ENCODE assay signal across 13 cellular contexts in the genomic region with DNA sequence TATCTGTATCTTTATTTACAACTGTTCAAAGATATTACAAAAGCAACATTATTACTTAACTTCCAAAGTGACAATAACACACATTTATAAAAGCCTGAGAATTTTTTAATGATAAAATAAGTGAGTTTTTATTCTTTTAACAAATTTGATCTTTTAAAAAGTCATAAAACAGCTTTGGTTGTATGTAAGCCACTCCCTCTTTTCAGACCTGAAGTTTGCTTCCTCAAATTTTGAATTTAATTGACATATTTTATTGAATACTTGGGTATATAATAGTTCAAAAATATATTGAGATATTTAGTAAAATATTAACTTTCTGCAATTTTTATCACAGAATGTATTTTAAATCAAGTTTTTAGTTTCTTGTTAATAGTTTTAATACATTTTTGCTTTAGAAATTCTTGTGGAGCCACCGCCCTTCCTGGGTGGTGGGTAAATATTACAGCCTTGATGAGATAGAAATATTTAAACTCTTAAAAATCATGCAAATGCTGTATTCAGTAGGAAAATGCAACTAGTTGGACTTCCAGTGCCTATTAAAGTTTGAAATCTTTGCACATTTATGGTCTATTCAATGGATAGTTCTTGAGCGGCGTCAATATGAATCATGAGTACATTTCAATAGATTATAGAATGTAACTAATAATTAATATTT. TPM values are rescaled to one million over a fixed set of nuclear protein-coding genes. Genes with fewer than 3 reads are reported as not detected.
A peak's percentile ranks its signal among the peaks of the same experiment; 100 is the strongest.
DNase-seq lines count a peak whose midpoint lies in the region; ATAC-seq and TF ChIP-seq lines count a peak whose summit lies in the region.
"Had no signal": no experiment of that assay in that cellular context is flagged by ENCODE, and none has a peak within 500 bp of the region (broad histone marks: within the 10 kb centered on the region; RNA-seq: fewer than 3 reads in every experiment).

No MANE protein-coding gene starts in this region.

- peaks cover 24 to 43% (median 30%) of the 10 kb centered on the region in 4 donors for H3K4me1 Mint-ChIP-seq in CD4-positive, CD25-positive, alpha-beta regulatory T cell
- peaks cover 44% of the 10 kb centered on the region for H3K4me1 Mint-ChIP-seq in activated CD4-positive, alpha-beta memory T cell treated with anti-CD3 and anti-CD28 coated beads for 36 hours (ENCODE audit: low read depth)
- no peaks in the 10 kb centered on the region for H3K4me1 Mint-ChIP-seq in progenitor cell of endocrine pancreas (ENCODE audit: low read depth)

- H3K9ac ChIP-seq in mucosa of rectum (ENCODE audit: low read depth in 1 of 2, low read length in 2 of 2): peak overlapping the region in 1 of 2 donors; percentile 63

- TF ChIP-seq CTCF in HL-60 (IDR thresholded peaks at IDR 0.05; ENCODE audit: insufficient read depth, low read length): no peak
- no peak for TF ChIP-seq CTCF in sigmoid colon (IDR thresholded peaks at IDR 0.05)
- no peak for TF ChIP-seq CTCF in progenitor cell of endocrine pancreas (IDR thresholded peaks at IDR 0.05; ENCODE audit: unreplicated experiment)
- TF ChIP-seq CTCF in body of pancreas (IDR thresholded peaks at IDR 0.05): no peak

- H3K36me3 Mint-ChIP-seq in CD4-positive, CD25-positive, alpha-beta regulatory T cell: peaks cover 34% of the 10 kb centered on the region
- H3K36me3 Mint-ChIP-seq in activated CD4-positive, alpha-beta memory T cell treated with anti-CD3 and anti-CD28 coated beads for 36 hours: peaks cover 40% of the 10 kb centered on the region
- no peaks in the 10 kb centered on the region for H3K36me3 Mint-ChIP-seq in progenitor cell of endocrine pancreas (ENCODE audit: insufficient read depth)

- POLR2A ChIA-PET in activated CD4-positive, alpha-beta memory T cell treated with anti-CD3 and anti-CD28 coated beads for 36 hours (lab: Charles Lee): interaction anchor here (0.7 to 7.7 kb wide), 16 partner anchors 8 to 481 kb away, joined by 3 to 107 read pairs (median 6); no protein-coding TSS in a partner anchor

- peaks cover 65% of the 10 kb centered on the region for H3K4me1 ChIP-seq in CD4-positive, CD25-positive, alpha-beta regulatory T cell (ENCODE audit: control insufficient read depth, insufficient read depth, low read length, poor library complexity, severe bottlenecking)
- H3K4me1 ChIP-seq in mucosa of rectum (ENCODE audit: control insufficient read depth in 2 of 2, insufficient read depth in 2 of 2, low read length in 2 of 2) (no peaks in the 10 kb centered on the region), sigmoid colon (no peaks in the 10 kb centered on the region), body of pancreas (no peaks in the 10 kb centered on the region)

- H3K27ac Mint-ChIP-seq in CD4-positive, CD25-positive, alpha-beta regulatory T cell: peak overlapping the region; percentile 92 to 97 (median 95)
- peak overlapping the region; percentile 98 for H3K27ac Mint-ChIP-seq in activated CD4-positive, alpha-beta memory T cell treated with anti-CD3 and anti-CD28 coated beads for 36 hours
- no peak overlapping the region for H3K27ac Mint-ChIP-seq in progenitor cell of endocrine pancreas

- no peaks in the 10 kb centered on the region for H3K9me3 Mint-ChIP-seq in CD4-positive, CD25-positive, alpha-beta regulatory T cell
- H3K9me3 Mint-ChIP-seq in activated CD4-positive, alpha-beta memory T cell treated with anti-CD3 and anti-CD28 coated beads for 36 hours: no peaks in the 10 kb centered on the region
- no peaks in the 10 kb centered on the region for H3K9me3 Mint-ChIP-seq in progenitor cell of endocrine pancreas (ENCODE audit: low read depth)

- peak overlapping the region; percentile 100 for H3K4me3 ChIP-seq in CD4-positive, CD25-positive, alpha-beta regulatory T cell (ENCODE audit: low read depth, low read length)
- peak overlapping the region; percentile 56 for H3K4me3 ChIP-seq in HL-60 (replicated peaks; ENCODE audit: insufficient read depth, low read length)
- peak overlapping the region; percentile 30 to 64 for H3K4me3 ChIP-seq in mucosa of rectum (ENCODE audit: low read length in 2 of 2)
- H3K4me3 ChIP-seq in sigmoid colon: peak overlapping the region in 2 of 4 donors; percentile 18 to 34
- H3K4me3 ChIP-seq in body of pancreas: no peak overlapping the region

- TF ChIP-seq POLR2A in sigmoid colon (IDR thresholded peaks at IDR 0.05) (no peak), body of pancreas (IDR thresholded peaks at IDR 0.05) (no peak)

- WGBS in sigmoid colon, 2 donors: 51 to 83% methylated on average over 3 of the region's 3 CpGs
- WGBS in body of pancreas, 2 donors: 72 to 89% methylated on average over 3 of the region's 3 CpGs

- H3K27me3 ChIP-seq in CD4-positive, CD25-positive, alpha-beta regulatory T cell (ENCODE audit: control insufficient read depth, insufficient read depth, low read length): no peaks in the 10 kb centered on the region
- no peaks in the 10 kb centered on the region for H3K27me3 ChIP-seq in HL-60 (ENCODE audit: insufficient read depth, poor library complexity, severe bottlenecking)
- no peaks in the 10 kb centered on the region for H3K27me3 ChIP-seq in mucosa of rectum (ENCODE audit: control insufficient read depth in 2 of 2, insufficient read depth in 2 of 2, low read length in 2 of 2)
- no peaks in the 10 kb centered on the region for H3K27me3 ChIP-seq in sigmoid colon
- no peaks in the 10 kb centered on the region for H3K27me3 ChIP-seq in body of pancreas

- ATAC-seq in CD4-positive, CD25-positive, alpha-beta regulatory T cell (ENCODE audit: low read depth in 2 of 2): no peak
- ATAC-seq in HG03280 (IDR thresholded peaks at IDR 0.05; ENCODE audit: unreplicated experiment): no peak
- no peak for ATAC-seq in body of pancreas

- CTCF ChIA-PET in activated CD4-positive, alpha-beta memory T cell treated with anti-CD3 and anti-CD28 coated beads for 36 hours (lab: Charles Lee): interaction anchor here (0.9 to 1.4 kb wide), 5 partner anchors 10 to 45 kb away, joined by 3 to 6 read pairs (median 4); no protein-coding TSS in a partner anchor

- peaks cover 23% of the 10 kb centered on the region for H3K36me3 ChIP-seq in CD4-positive, CD25-positive, alpha-beta regulatory T cell (ENCODE audit: control insufficient read depth, insufficient read depth, low read length)
- H3K36me3 ChIP-seq in mucosa of rectum (ENCODE audit: control insufficient read depth in 2 of 2, insufficient read depth in 2 of 2, low read length in 2 of 2) (no peaks in the 10 kb centered on the region), sigmoid colon (no peaks in the 10 kb centered on the region), body of pancreas (replicated peaks in 1 of 2; ENCODE audit: insufficient read depth in 1 of 2, low read depth in 2 of 2) (no peaks in the 10 kb centered on the region)

- DNase-seq in CD4-positive, CD25-positive, alpha-beta regulatory T cell: peak in 1 of 3 donors; percentile 77
- DNase-seq in HL-60 (ENCODE audit: low read depth in 1 of 2, low spot score in 1 of 2): no peak
- DNase-seq in activated CD4-positive, alpha-beta memory T cell treated with anti-CD3 and anti-CD28 coated beads for 36 hours: no peak
- no peak for DNase-seq in sigmoid colon
- DNase-seq in progenitor cell of endocrine pancreas (ENCODE audit: low spot score, unreplicated experiment): no peak
- no peak for DNase-seq in body of pancreas
- DNase-seq: activated CD8-positive, alpha-beta memory T cell treated with anti-CD3 and anti-CD28 coated beads, Interleukin-2, amount 50 U/mL, for 48 hours; dermis blood vessel endothelial cell; NCI-H2107; SHP77; stimulated activated CD4-positive, alpha-beta T cell treated with anti-CD3 and anti-CD28 coated beads, Interleukin-4, amount 100 ng/mL, for 24 hours had no signal

- no peaks in the 10 kb centered on the region for H3K27me3 Mint-ChIP-seq in CD4-positive, CD25-positive, alpha-beta regulatory T cell
- H3K27me3 Mint-ChIP-seq in activated CD4-positive, alpha-beta memory T cell treated with anti-CD3 and anti-CD28 coated beads for 36 hours: no peaks in the 10 kb centered on the region
- H3K27me3 Mint-ChIP-seq in progenitor cell of endocrine pancreas: no peaks in the 10 kb centered on the region

- intact Hi-C loops in activated CD4-positive, alpha-beta memory T cell treated with anti-CD3 and anti-CD28 coated beads for 36 hours (cut with micrococcal nuclease): loop anchor here (1.0 kb wide), 2 partner anchors 18 to 26 kb away; no protein-coding TSS in a partner anchor
- intact Hi-C loops in sigmoid colon (cut with DNase I) (no loop called here), body of pancreas (cut with DNase I) (no loop called here)

- H3K4me3 Mint-ChIP-seq in CD4-positive, CD25-positive, alpha-beta regulatory T cell: peak overlapping the region; percentile 92 to 98 (median 92)
- H3K4me3 Mint-ChIP-seq in activated CD4-positive, alpha-beta memory T cell treated with anti-CD3 and anti-CD28 coated beads for 36 hours: peak overlapping the region; percentile 89
- H3K4me3 Mint-ChIP-seq in progenitor cell of endocrine pancreas (ENCODE audit: low read depth): no peak overlapping the region

- no peaks in the 10 kb centered on the region for H3K9me3 ChIP-seq in CD4-positive, CD25-positive, alpha-beta regulatory T cell (ENCODE audit: control insufficient read depth in 2 of 2, low read length in 2 of 2)
- no peaks in the 10 kb centered on the region for H3K9me3 ChIP-seq in mucosa of rectum (ENCODE audit: control insufficient read depth in 2 of 2, low read length in 2 of 2)
- H3K9me3 ChIP-seq in sigmoid colon: no peaks in the 10 kb centered on the region
- H3K9me3 ChIP-seq in body of pancreas: no peaks in the 10 kb centered on the region

- TF ChIP-seq EP300 in sigmoid colon (IDR thresholded peaks at IDR 0.05): no peak

- peak overlapping the region; percentile 97 for H3K27ac ChIP-seq in CD4-positive, CD25-positive, alpha-beta regulatory T cell (ENCODE audit: insufficient read depth, low read length, poor library complexity, severe bottlenecking)
- H3K27ac ChIP-seq in HL-60 (replicated peaks) (peak overlapping the region; percentile 89), mucosa of rectum (ENCODE audit: low read depth in 2 of 2, low read length in 2 of 2) (peak overlapping the region; percentile 55 to 84), sigmoid colon (peak overlapping the region in 2 of 4 donors; percentile 2 to 40), body of pancreas (peak overlapping the region in 1 of 4 donors; percentile 71)

RNA-seq across cellular contexts. Expression of a gene that starts 0.9 kb away (rescaled TPM):
- total RNA-seq in CD4-positive, CD25-positive, alpha-beta regulatory T cell: 946 TPM
- 1,000 to 10,000 TPM; 1,055 to 1,099 (median 1,073) TPM for polyA plus RNA-seq in CD4-positive, CD25-positive, alpha-beta regulatory T cell
- total RNA-seq in activated CD4-positive, alpha-beta memory T cell treated with anti-CD3 and anti-CD28 coated beads for 36 hours: 100 to 1,000 TPM; 495 to 503 TPM
- total RNA-seq in sigmoid colon (10 to 100 TPM; 11.6 to 18.6 (median 12.2) TPM), progenitor cell of endocrine pancreas (not detected in 2 replicates), body of pancreas (1 to 10 TPM; 3.3 to 9.9 TPM)
- 10 to 100 TPM in 2 of 3 donors, 1 to 10 TPM in 1; 4.8 to 78.6 (median 16.4) TPM for polyA plus RNA-seq in sigmoid colon
- total RNA-seq: dermis blood vessel endothelial cell had no signal

Comparison
In these comparisons a context has a peak if more than half of its experiments do, and no peak if none do; other contexts are left out.
1. H3K4me3 ChIP-seq: peak in CD4-positive, CD25-positive, alpha-beta regulatory T cell (single experiment), HL-60 (single experiment) and mucosa of rectum (2 of 2); none in body of pancreas (0 of 2).
2. RNA of a gene that starts 0.9 kb away (total RNA-seq): 946 TPM in CD4-positive, CD25-positive, alpha-beta regulatory T cell (single experiment) and 495 to 503 TPM in activated CD4-positive, alpha-beta memory T cell treated with anti-CD3 and anti-CD28 coated beads for 36 hours; 11.6 to 18.6 TPM in sigmoid colon, 3.3 to 9.9 TPM in body of pancreas and not detected in progenitor cell of endocrine pancreas; every median in the first group is over 10 times any median in the second.